In genomic region chr14:73755434-73756014, GRCh38 we compare ENCODE assay signal across 8 cellular contexts. TPM values are rescaled to one million over a fixed set of nuclear protein-coding genes. Genes with fewer than 3 reads are reported as not detected.
DNase-seq lines count a peak whose midpoint lies in the region; ATAC-seq and TF ChIP-seq lines count a peak whose summit lies in the region.

No MANE protein-coding gene starts in this region.

- intact Hi-C loops in prostate gland (cut with DNase I): loop anchor here (5.0 kb wide), 1 partner anchor 33 kb away; no protein-coding TSS in a partner anchor

- H3K27me3 ChIP-seq in SJCRH30 (no peaks in the 10 kb centered on the region), esophagus (ENCODE audit: control insufficient read depth in 1 of 2, insufficient read depth in 2 of 2, low read length in 2 of 2) (no peaks in the 10 kb centered on the region), prostate gland (replicated peaks; ENCODE audit: insufficient read depth) (no peaks in the 10 kb centered on the region)

- ATAC-seq in HG02840 (IDR thresholded peaks at IDR 0.05; ENCODE audit: low FRiP score, unreplicated experiment): no peak
- no peak for ATAC-seq in HG02763 (IDR thresholded peaks at IDR 0.05; ENCODE audit: unreplicated experiment)
- no peak for ATAC-seq in GM18861 (IDR thresholded peaks at IDR 0.05; ENCODE audit: unreplicated experiment)

- H3K9me3 ChIP-seq in SJCRH30 (replicated peaks) (no peaks in the 10 kb centered on the region), esophagus (ENCODE audit: control insufficient read depth in 2 of 2, insufficient read depth in 1 of 2, low read depth in 1 of 2, low read length in 1 of 2) (no peaks in the 10 kb centered on the region), prostate gland (no peaks in the 10 kb centered on the region)

- DNase-seq in SJCRH30 (peak in 1 of 2 experiments; percentile 44), prostate gland (ENCODE audit: low spot score) (peak; percentile 69), dedifferentiated amniotic fluid mesenchymal stem cell (ENCODE audit: extremely low spot score) (no peak)

- H3K36me3 ChIP-seq in SJCRH30 (peaks cover 10% of the 10 kb centered on the region), esophagus (ENCODE audit: control insufficient read depth in 2 of 2, insufficient read depth in 2 of 2, low read length in 1 of 2) (no peaks in the 10 kb centered on the region), prostate gland (no peaks in the 10 kb centered on the region)

- TF ChIP-seq CTCF in prostate gland (IDR thresholded peaks at IDR 0.05): no peak

- H3K4me3 ChIP-seq in SJCRH30 (no peak overlapping the region), esophagus (ENCODE audit: low read depth in 1 of 2, low read length in 2 of 2) (no peak overlapping the region), prostate gland (no peak overlapping the region)

- H3K4me1 ChIP-seq in SJCRH30: peaks cover 61% of the 10 kb centered on the region
- peaks cover 26 to 56% of the 10 kb centered on the region in 2 donors for H3K4me1 ChIP-seq in esophagus (ENCODE audit: control insufficient read depth in 2 of 2, insufficient read depth in 2 of 2, low read length in 1 of 2)
- H3K4me1 ChIP-seq in prostate gland (replicated peaks): peaks cover 73% of the 10 kb centered on the region

- H3K27ac ChIP-seq in SJCRH30 (peak overlapping the region; percentile 16; the same call in 1 of the 2 replicates), esophagus (ENCODE audit: low read depth in 2 of 2, low read length in 1 of 2) (peak overlapping the region; percentile 95 to 98), prostate gland (peak overlapping the region; percentile 83 to 95)

- 12 to 14% methylated on average over 5 of the region's 5 CpGs for WGBS in esophagus, 2 donors
- WGBS in prostate gland: 3% methylated on average over 5 of the region's 5 CpGs

- peak; percentile 17 for TF ChIP-seq POLR2A in GM15510 (IDR thresholded peaks at IDR 0.05; ENCODE audit: borderline replicate concordance, extremely low read depth, insufficient read length)
- peak; percentile 20 for TF ChIP-seq POLR2A in prostate gland (IDR thresholded peaks at IDR 0.05)

RNA-seq across cellular contexts. Expression of gene PNMA1, which starts 41.3 kb away (rescaled TPM):
- total RNA-seq in SJCRH30 (2014; rRNA removed; shearing (Covaris generic)): 11.0 and 11.3 TPM in 2 replicates
- 10 to 100 TPM; 12.7 to 13.2 TPM for polyA plus RNA-seq in esophagus
- 10 to 100 TPM; 18.6 to 62.7 TPM for total RNA-seq in prostate gland

Comparison
In these comparisons a context has a peak if more than half of its experiments do, and no peak if none do; other contexts are left out.
1. H3K27ac ChIP-seq: peak in every context shown above with its lines; median percentile 96 in esophagus; 89 in prostate gland; 16 in SJCRH30.